In the genomic region with DNA sequence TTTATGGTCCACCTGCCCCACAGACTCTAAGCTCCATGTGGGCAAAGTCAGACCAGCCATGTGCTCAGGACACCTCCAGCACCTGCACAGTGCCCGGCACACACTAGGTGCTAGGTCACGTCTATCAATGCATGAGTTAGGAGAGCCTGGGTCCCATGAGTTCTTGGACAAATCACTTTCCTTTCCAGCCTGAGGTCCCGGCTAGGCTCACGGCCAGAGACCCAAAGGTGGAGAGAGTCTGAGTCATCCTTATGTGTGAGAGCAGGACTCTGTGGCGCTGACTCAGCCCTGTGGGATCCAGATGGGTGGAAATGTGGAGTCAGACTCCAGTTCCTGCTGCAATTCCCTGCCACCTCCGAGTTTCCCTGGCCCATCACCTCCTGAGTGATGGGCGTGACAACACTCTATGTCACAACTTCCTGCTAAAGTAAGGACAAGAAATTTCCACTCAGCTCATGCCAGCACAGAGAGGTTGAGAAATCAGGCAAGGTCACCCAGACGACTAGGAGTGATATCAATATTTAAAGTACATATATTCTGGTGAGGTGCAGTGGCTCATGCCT, we compare ENCODE assay signal across 9 cellular contexts. TPM values are rescaled to one million over a fixed set of nuclear protein-coding genes. Genes with fewer than 3 reads are reported as not detected.
DNase-seq lines count a peak whose midpoint lies in the region; ATAC-seq, FAIRE-seq and TF ChIP-seq lines count a peak whose summit lies in the region.
"Had no signal": no experiment of that assay in that cellular context is flagged by ENCODE, and none has a peak within 500 bp of the region (broad histone marks: within the 10 kb centered on the region; RNA-seq: fewer than 3 reads in every experiment).

No MANE protein-coding gene starts in this region.

- no peaks in the 10 kb centered on the region for H3K36me3 ChIP-seq in HepG2 (replicated peaks in 1 of 2; ENCODE audit: control insufficient read depth in 1 of 2, insufficient read depth in 2 of 2, low read length in 2 of 2)
- H3K36me3 ChIP-seq: cardiac muscle cell had no signal

- H3K27ac Mint-ChIP-seq in brain, result peak overlapping the region in 3 of 5 experiments; percentile 0 to 80 (median 80)

- no peak overlapping the region for H3K27ac ChIP-seq in HepG2 (ENCODE audit: extremely low read length, insufficient read depth, low read length)
- H3K27ac ChIP-seq: cardiac muscle cell had no signal

- 0% methylated on average over 5 of the region's 8 CpGs for WGBS in HepG2 (ENCODE audit: low lambda C conversion rate)

- in situ Hi-C loops in KBM-7 (cut with MboI; ENCODE audit: low pct_unique_long_range_greater_than_20kb, low sequenced_read_pairs) (loop anchor here (25.0 kb wide), 1 partner anchor 332 kb away; no protein-coding TSS in a partner anchor), HepG2 (cut with HindIII; ENCODE audit: extremely low pct_ligation_motif_present, low pct_unique_long_range_greater_than_20kb) (loop anchor here (5.0 kb wide), 1 partner anchor 47 kb away; no protein-coding TSS in a partner anchor)

- no peak overlapping the region for H3K9ac ChIP-seq in HepG2 (ENCODE audit: insufficient read depth, low read depth, low read length)

- TF ChIP-seq POLR2A in HepG2 (IDR thresholded peaks at IDR 0.05; ENCODE audit: insufficient read depth in 1 of 2, low read depth in 2 of 2, low read length in 2 of 2), result no peak

- intact Hi-C loops in HepG2 (cut with micrococcal nuclease; ENCODE audit: unreplicated experiment), result loop anchor here (1.0 to 5.0 kb wide), 2 partner anchors 117 to 184 kb away; a partner anchor contains a TSS

- H3K4me1 Mint-ChIP-seq in brain, result peaks cover 49% of the 10 kb centered on the region

- TF ChIP-seq RAD21 in HepG2 (CRISPR knock-in tag; IDR thresholded peaks at IDR 0.05), result no peak; the same call in 1 of the 2 replicates

- POLR2A ChIA-PET in HepG2 (lab: Yijun Ruan, JAX), result interaction anchor here (1.0 to 7.9 kb wide), 4 partner anchors 15 to 31 kb away, joined by 3 to 78 read pairs (median 14); no protein-coding TSS in a partner anchor
- POLR2A ChIA-PET in HEK293T (lab: Yijun Ruan, JAX), result interaction anchor here (1.0 kb wide), 1 partner anchor 21 kb away, joined by 3 read pairs; no protein-coding TSS in a partner anchor

- H3K9me3 ChIP-seq in HepG2 (ENCODE audit: low read length), result no peaks in the 10 kb centered on the region

- CTCF ChIA-PET in HepG2 (lab: Yijun Ruan, JAX; ENCODE audit: low intra/inter-chr PET ratio, low total read pairs), result no interaction called here
- CTCF ChIA-PET in HEK293T (lab: Yijun Ruan, JAX), result no interaction called here

- no peaks in the 10 kb centered on the region for H3K9me3 Mint-ChIP-seq in brain

- no peaks in the 10 kb centered on the region; a peak in 1 of 5 replicates for H3K27me3 ChIP-seq in HepG2 (ENCODE audit: control insufficient read depth in 1 of 2, insufficient read depth in 2 of 2, low read length in 2 of 2)
- H3K27me3 ChIP-seq: cardiac muscle cell had no signal

- no peak for TF ChIP-seq CTCF in AG09309 (IDR thresholded peaks at IDR 0.05; ENCODE audit: control insufficient read depth, insufficient read depth, low read depth, low read length, missing control alignments)
- no peak for TF ChIP-seq CTCF in brain (conservative IDR thresholded peaks at IDR 0.05)
- TF ChIP-seq CTCF in HepG2 (CRISPR knock-in tag; IDR thresholded peaks at IDR 0.05), result no peak

- no peaks in the 10 kb centered on the region for H4K20me1 ChIP-seq in HepG2 (ENCODE audit: insufficient read depth, low read length)

- H3K36me3 Mint-ChIP-seq in brain, result no peaks in the 10 kb centered on the region

- TF ChIP-seq EP300 in HepG2 (IDR thresholded peaks at IDR 0.05; ENCODE audit: low read depth in 2 of 2, low read length in 2 of 2) (no peak; a peak in 1 of 4 replicates), HepG2 (CRISPR knock-in tag; IDR thresholded peaks at IDR 0.05; ENCODE audit: borderline replicate concordance) (no peak)

- FAIRE-seq in HepG2 (lab: Jason Lieb, UNC) (peak; percentile 81), urothelium cell line (lab: Jason Lieb, UNC) (no peak)

- H3K4me3 ChIP-seq in AG09309 (ENCODE audit: control insufficient read depth, low read depth, low read length) (no peak overlapping the region), HepG2 (replicated peaks in 1 of 3; ENCODE audit: insufficient read depth in 1 of 3, low read depth in 2 of 3, low read length in 3 of 3) (peak overlapping the region in 1 of 3 experiments; percentile 45; a peak in 2 of 6 replicates)
- H3K4me3 ChIP-seq: cardiac muscle cell had no signal

- peak; percentile 65 for ATAC-seq in HepG2
- no peak for ATAC-seq in HG03135 (IDR thresholded peaks at IDR 0.05; ENCODE audit: unreplicated experiment)

- H3K4me1 ChIP-seq in HepG2 (ENCODE audit: insufficient read depth, low read length), result peaks cover 63% of the 10 kb centered on the region

- no peak overlapping the region for H2AFZ ChIP-seq in HepG2 (ENCODE audit: low read length)

- DNase-seq in AG09309 (ENCODE audit: low read depth), result peak; percentile 99
- DNase-seq in KBM-7, result peak; percentile 62
- peak; percentile 87 for DNase-seq in HepG2 (ENCODE audit: low spot score)
- DNase-seq in urothelium cell line (ENCODE audit: low spot score), result peak; percentile 92
- no peak for DNase-seq in HEK293T (ENCODE audit: extremely low spot score)
- no peak for DNase-seq in activated gamma-delta T cell treated with Interleukin-2 at 50 U/mL for 16 hours

- BruUV-seq in HepG2 (replicated peaks; lab: Mats Ljungman, UMichigan), result no TSS peak

- H3K4me3 Mint-ChIP-seq in brain, result peak overlapping the region in 3 of 5 experiments; percentile 66 to 89 (median 83)

- H3K4me2 ChIP-seq in HepG2 (ENCODE audit: low read depth, low read length), result peak overlapping the region; percentile 66

- H3K79me2 ChIP-seq in HepG2 (ENCODE audit: insufficient read depth, low read length), result peaks cover 2% of the 10 kb centered on the region

- H3K27me3 Mint-ChIP-seq in brain, result peaks cover 18% of the 10 kb centered on the region

RNA-seq across cellular contexts. Expression of a gene that starts 2.5 kb away (rescaled TPM):
- polyA plus RNA-seq in brain (ENCODE audit: insufficient read depth, low read depth, low replicate concordance), result 19.2 TPM
- 14.8 and 18.8 TPM in 2 replicates for total RNA-seq in HepG2 (2016; rRNA removed; fragmentation: Illumina TruSeq; extraction: Trizol)
- total RNA-seq in HepG2 (2016; cell fraction: cytosol; rRNA removed; fragmentation: Illumina TruSeq; extraction: Trizol; ENCODE audit: low read depth), result 35.6 and 43.0 TPM in 2 replicates
- total RNA-seq in HepG2 (2016; cell fraction: insoluble cytoplasmic fraction; rRNA removed; fragmentation: Illumina TruSeq; extraction: Trizol), result 13.0 and 19.7 TPM in 2 replicates
- 47.7 and 65.6 TPM in 2 replicates for total RNA-seq in HepG2 (2016; cell fraction: membrane; rRNA removed; fragmentation: Illumina TruSeq; extraction: Trizol)
- 12.8 and 17.5 TPM in 2 replicates for total RNA-seq in HepG2 (2016; cell fraction: nucleus; rRNA removed; fragmentation: Illumina TruSeq; extraction: Trizol)
- polyA plus RNA-seq in HepG2 (2011; rRNA removed), result 27.7 and 36.4 TPM in 2 replicates
- polyA plus RNA-seq in HepG2 (2011; cell fraction: cytosol; rRNA removed), result 26.2 and 47.9 TPM in 2 replicates
- 41.2 and 43.3 TPM in 2 replicates for polyA plus RNA-seq in HepG2 (2011; cell fraction: nucleus; rRNA removed)
- polyA plus RNA-seq in HepG2 (2012), result 14.8 and 21.6 TPM in 2 replicates
- 55.5 and 75.3 TPM in 2 replicates for polyA plus RNA-seq in HepG2 (2016; cell fraction: cytosol; fragmentation: Illumina TruSeq; extraction: Trizol; ENCODE audit: low read depth)
- 20.6 and 23.9 TPM in 2 replicates for polyA plus RNA-seq in HepG2 (2016; cell fraction: insoluble cytoplasmic fraction; fragmentation: Illumina TruSeq; extraction: Trizol; ENCODE audit: low read depth)
- polyA plus RNA-seq in HepG2 (2016; cell fraction: membrane; fragmentation: Illumina TruSeq; extraction: Trizol; ENCODE audit: low read depth), result 69.4 and 78.8 TPM in 2 replicates
- 25.2 and 32.3 TPM in 2 replicates for polyA plus RNA-seq in HepG2 (2016; cell fraction: nucleus; fragmentation: Illumina TruSeq; extraction: Trizol; ENCODE audit: insufficient read depth, low read depth)
- 74.4 and 118 TPM in 2 replicates for polyA minus RNA-seq in HepG2 (2011; rRNA and poly(A)+ RNA removed; ENCODE audit: low replicate concordance)
- 40.0 and 42.1 TPM in 2 replicates for polyA minus RNA-seq in HepG2 (2011; cell fraction: cytosol; rRNA and poly(A)+ RNA removed)
- polyA minus RNA-seq in HepG2 (2011; cell fraction: nucleus; rRNA and poly(A)+ RNA removed), result 15.6 and 17.8 TPM in 2 replicates

RNA-seq across cellular contexts. Expression of a gene that starts 11.2 kb away (rescaled TPM):
- polyA plus RNA-seq in brain (ENCODE audit: insufficient read depth, low read depth, low replicate concordance), result 2.4 TPM
- 0.20 TPM in 1 of 2 replicates, not detected in the other for total RNA-seq in HepG2 (2016; rRNA removed; fragmentation: Illumina TruSeq; extraction: Trizol)
- total RNA-seq in HepG2 (2016; cell fraction: cytosol; rRNA removed; fragmentation: Illumina TruSeq; extraction: Trizol; ENCODE audit: low read depth), result 0.51 TPM in 1 of 2 replicates, not detected in the other
- 0.15 TPM in 1 of 2 replicates, not detected in the other for total RNA-seq in HepG2 (2016; cell fraction: insoluble cytoplasmic fraction; rRNA removed; fragmentation: Illumina TruSeq; extraction: Trizol)
- total RNA-seq in HepG2 (2016; cell fraction: membrane; rRNA removed; fragmentation: Illumina TruSeq; extraction: Trizol), result not detected in 2 replicates
- 0.56 TPM in 1 of 2 replicates, not detected in the other for total RNA-seq in HepG2 (2016; cell fraction: nucleus; rRNA removed; fragmentation: Illumina TruSeq; extraction: Trizol)
- 0.44 and 0.49 TPM in 2 replicates for polyA plus RNA-seq in HepG2 (2011; rRNA removed)
- polyA plus RNA-seq in HepG2 (2011; cell fraction: cytosol; rRNA removed), result 0.17 and 0.32 TPM in 2 replicates
- polyA plus RNA-seq in HepG2 (2011; cell fraction: nucleus; rRNA removed), result 5.3 and 9.9 TPM in 2 replicates
- polyA plus RNA-seq in HepG2 (2012), result 0.32 and 0.67 TPM in 2 replicates
- polyA plus RNA-seq in HepG2 (2016; cell fraction: cytosol; fragmentation: Illumina TruSeq; extraction: Trizol; ENCODE audit: low read depth), result 0.24 TPM in 1 of 2 replicates, not detected in the other
- not detected in 2 replicates for polyA plus RNA-seq in HepG2 (2016; cell fraction: insoluble cytoplasmic fraction; fragmentation: Illumina TruSeq; extraction: Trizol; ENCODE audit: low read depth)
- not detected in 2 replicates for polyA plus RNA-seq in HepG2 (2016; cell fraction: membrane; fragmentation: Illumina TruSeq; extraction: Trizol; ENCODE audit: low read depth)
- 1.1 TPM in 1 of 2 replicates, not detected in the other for polyA plus RNA-seq in HepG2 (2016; cell fraction: nucleus; fragmentation: Illumina TruSeq; extraction: Trizol; ENCODE audit: insufficient read depth, low read depth)
- polyA minus RNA-seq in HepG2 (2011; rRNA and poly(A)+ RNA removed; ENCODE audit: low replicate concordance), result 0.72 and 1.4 TPM in 2 replicates
- 0.88 TPM in 1 of 2 replicates, not detected in the other for polyA minus RNA-seq in HepG2 (2011; cell fraction: cytosol; rRNA and poly(A)+ RNA removed)
- 1.3 and 2.2 TPM in 2 replicates for polyA minus RNA-seq in HepG2 (2011; cell fraction: nucleus; rRNA and poly(A)+ RNA removed)

RNA-seq across cellular contexts. Expression of a gene that starts 18.3 kb away (rescaled TPM):
- polyA plus RNA-seq in brain (ENCODE audit: insufficient read depth, low read depth, low replicate concordance), result 144 TPM
- 17.5 and 24.8 TPM in 2 replicates for total RNA-seq in HepG2 (2016; rRNA removed; fragmentation: Illumina TruSeq; extraction: Trizol)
- total RNA-seq in HepG2 (2016; cell fraction: cytosol; rRNA removed; fragmentation: Illumina TruSeq; extraction: Trizol; ENCODE audit: low read depth), result 20.0 and 27.3 TPM in 2 replicates
- total RNA-seq in HepG2 (2016; cell fraction: insoluble cytoplasmic fraction; rRNA removed; fragmentation: Illumina TruSeq; extraction: Trizol), result 14.9 and 23.0 TPM in 2 replicates
- total RNA-seq in HepG2 (2016; cell fraction: membrane; rRNA removed; fragmentation: Illumina TruSeq; extraction: Trizol), result 31.4 and 35.9 TPM in 2 replicates
- 18.6 and 22.0 TPM in 2 replicates for total RNA-seq in HepG2 (2016; cell fraction: nucleus; rRNA removed; fragmentation: Illumina TruSeq; extraction: Trizol)
- 35.3 and 38.6 TPM in 2 replicates for polyA plus RNA-seq in HepG2 (2011; rRNA removed)
- polyA plus RNA-seq in HepG2 (2011; cell fraction: cytosol; rRNA removed), result 30.5 and 35.2 TPM in 2 replicates
- polyA plus RNA-seq in HepG2 (2011; cell fraction: nucleus; rRNA removed), result 36.6 and 37.4 TPM in 2 replicates
- polyA plus RNA-seq in HepG2 (2012), result 21.4 and 25.3 TPM in 2 replicates
- 32.5 and 40.9 TPM in 2 replicates for polyA plus RNA-seq in HepG2 (2016; cell fraction: cytosol; fragmentation: Illumina TruSeq; extraction: Trizol; ENCODE audit: low read depth)
- polyA plus RNA-seq in HepG2 (2016; cell fraction: insoluble cytoplasmic fraction; fragmentation: Illumina TruSeq; extraction: Trizol; ENCODE audit: low read depth), result 30.7 and 34.8 TPM in 2 replicates
- 49.8 and 53.8 TPM in 2 replicates for polyA plus RNA-seq in HepG2 (2016; cell fraction: membrane; fragmentation: Illumina TruSeq; extraction: Trizol; ENCODE audit: low read depth)
- 49.9 and 52.5 TPM in 2 replicates for polyA plus RNA-seq in HepG2 (2016; cell fraction: nucleus; fragmentation: Illumina TruSeq; extraction: Trizol; ENCODE audit: insufficient read depth, low read depth)
- polyA minus RNA-seq in HepG2 (2011; rRNA and poly(A)+ RNA removed; ENCODE audit: low replicate concordance), result 68.5 and 193 TPM in 2 replicates
- 12.9 and 15.4 TPM in 2 replicates for polyA minus RNA-seq in HepG2 (2011; cell fraction: cytosol; rRNA and poly(A)+ RNA removed)
- 34.8 and 35.4 TPM in 2 replicates for polyA minus RNA-seq in HepG2 (2011; cell fraction: nucleus; rRNA and poly(A)+ RNA removed)

RNA-seq across cellular contexts. Expression of a gene that starts 19.9 kb away (rescaled TPM):
- polyA plus RNA-seq in brain (ENCODE audit: insufficient read depth, low read depth, low replicate concordance) (83.6 TPM), HepG2 (2011; rRNA removed) (65.4 and 103 TPM in 2 replicates)
- total RNA-seq in HepG2 (2016; rRNA removed; fragmentation: Illumina TruSeq; extraction: Trizol), result 16.7 and 18.5 TPM in 2 replicates
- total RNA-seq in HepG2 (2016; cell fraction: cytosol; rRNA removed; fragmentation: Illumina TruSeq; extraction: Trizol; ENCODE audit: low read depth), result 13.5 and 13.9 TPM in 2 replicates
- total RNA-seq in HepG2 (2016; cell fraction: insoluble cytoplasmic fraction; rRNA removed; fragmentation: Illumina TruSeq; extraction: Trizol), result 11.7 and 18.2 TPM in 2 replicates
- total RNA-seq in HepG2 (2016; cell fraction: membrane; rRNA removed; fragmentation: Illumina TruSeq; extraction: Trizol), result 42.0 and 46.1 TPM in 2 replicates
- 13.4 and 15.1 TPM in 2 replicates for total RNA-seq in HepG2 (2016; cell fraction: nucleus; rRNA removed; fragmentation: Illumina TruSeq; extraction: Trizol)
- 63.0 and 69.3 TPM in 2 replicates for polyA plus RNA-seq in HepG2 (2011; cell fraction: cytosol; rRNA removed)
- polyA plus RNA-seq in HepG2 (2011; cell fraction: nucleus; rRNA removed), result 134 and 138 TPM in 2 replicates
- 36.1 and 53.0 TPM in 2 replicates for polyA plus RNA-seq in HepG2 (2012)
- 33.4 and 37.1 TPM in 2 replicates for polyA plus RNA-seq in HepG2 (2016; cell fraction: cytosol; fragmentation: Illumina TruSeq; extraction: Trizol; ENCODE audit: low read depth)
- polyA plus RNA-seq in HepG2 (2016; cell fraction: insoluble cytoplasmic fraction; fragmentation: Illumina TruSeq; extraction: Trizol; ENCODE audit: low read depth), result 18.0 and 19.3 TPM in 2 replicates
- 54.8 and 59.0 TPM in 2 replicates for polyA plus RNA-seq in HepG2 (2016; cell fraction: membrane; fragmentation: Illumina TruSeq; extraction: Trizol; ENCODE audit: low read depth)
- 32.9 and 35.5 TPM in 2 replicates for polyA plus RNA-seq in HepG2 (2016; cell fraction: nucleus; fragmentation: Illumina TruSeq; extraction: Trizol; ENCODE audit: insufficient read depth, low read depth)
- polyA minus RNA-seq in HepG2 (2011; rRNA and poly(A)+ RNA removed; ENCODE audit: low replicate concordance), result 41.6 and 91.9 TPM in 2 replicates
- 15.4 and 21.1 TPM in 2 replicates for polyA minus RNA-seq in HepG2 (2011; cell fraction: cytosol; rRNA and poly(A)+ RNA removed)
- polyA minus RNA-seq in HepG2 (2011; cell fraction: nucleus; rRNA and poly(A)+ RNA removed), result 22.4 and 22.6 TPM in 2 replicates

RNA-seq across cellular contexts. Expression of a gene that starts 41.9 kb away (rescaled TPM):
- polyA plus RNA-seq in brain (ENCODE audit: insufficient read depth, low read depth, low replicate concordance) (245 TPM), HepG2 (2011; rRNA removed) (19.1 and 28.5 TPM in 2 replicates)
- 25.7 and 32.8 TPM in 2 replicates for total RNA-seq in HepG2 (2016; rRNA removed; fragmentation: Illumina TruSeq; extraction: Trizol)
- total RNA-seq in HepG2 (2016; cell fraction: cytosol; rRNA removed; fragmentation: Illumina TruSeq; extraction: Trizol; ENCODE audit: low read depth), result 12.5 and 17.4 TPM in 2 replicates
- 27.8 and 33.7 TPM in 2 replicates for total RNA-seq in HepG2 (2016; cell fraction: insoluble cytoplasmic fraction; rRNA removed; fragmentation: Illumina TruSeq; extraction: Trizol)
- 18.2 and 19.8 TPM in 2 replicates for total RNA-seq in HepG2 (2016; cell fraction: membrane; rRNA removed; fragmentation: Illumina TruSeq; extraction: Trizol)
- 13.7 and 15.3 TPM in 2 replicates for total RNA-seq in HepG2 (2016; cell fraction: nucleus; rRNA removed; fragmentation: Illumina TruSeq; extraction: Trizol)
- polyA plus RNA-seq in HepG2 (2011; cell fraction: cytosol; rRNA removed), result 29.9 and 38.0 TPM in 2 replicates
- polyA plus RNA-seq in HepG2 (2011; cell fraction: nucleus; rRNA removed), result 34.1 and 55.6 TPM in 2 replicates
- 17.5 and 23.3 TPM in 2 replicates for polyA plus RNA-seq in HepG2 (2012)
- polyA plus RNA-seq in HepG2 (2016; cell fraction: cytosol; fragmentation: Illumina TruSeq; extraction: Trizol; ENCODE audit: low read depth), result 28.9 and 48.9 TPM in 2 replicates
- 44.7 and 50.7 TPM in 2 replicates for polyA plus RNA-seq in HepG2 (2016; cell fraction: insoluble cytoplasmic fraction; fragmentation: Illumina TruSeq; extraction: Trizol; ENCODE audit: low read depth)
- 31.6 and 41.6 TPM in 2 replicates for polyA plus RNA-seq in HepG2 (2016; cell fraction: membrane; fragmentation: Illumina TruSeq; extraction: Trizol; ENCODE audit: low read depth)
- 39.2 and 40.7 TPM in 2 replicates for polyA plus RNA-seq in HepG2 (2016; cell fraction: nucleus; fragmentation: Illumina TruSeq; extraction: Trizol; ENCODE audit: insufficient read depth, low read depth)
- polyA minus RNA-seq in HepG2 (2011; rRNA and poly(A)+ RNA removed; ENCODE audit: low replicate concordance), result 3.6 and 45.8 TPM in 2 replicates
- 3.8 and 5.4 TPM in 2 replicates for polyA minus RNA-seq in HepG2 (2011; cell fraction: cytosol; rRNA and poly(A)+ RNA removed)
- 1.7 and 4.1 TPM in 2 replicates for polyA minus RNA-seq in HepG2 (2011; cell fraction: nucleus; rRNA and poly(A)+ RNA removed)

Comparison
In these comparisons a context has a peak if more than half of its experiments do, and no peak if none do; other contexts are left out.
1. DNase-seq: peak in AG09309 (single experiment), KBM-7 (single experiment), HepG2 (single experiment) and urothelium cell line (single experiment); none in HEK293T (single experiment) and activated gamma-delta T cell treated with Interleukin-2 at 50 U/mL for 16 hours (single experiment).